Comparison of ENCODE assay signal across 17 cellular contexts in genomic region chr6:20454201-20454824, GRCh38. TPM values are rescaled to one million over a fixed set of nuclear protein-coding genes. Genes with fewer than 3 reads are reported as not detected.
DNase-seq lines count a peak whose midpoint lies in the region; ATAC-seq, FAIRE-seq and TF ChIP-seq lines count a peak whose summit lies in the region.
"Had no signal": no experiment of that assay in that cellular context is flagged by ENCODE, and none has a peak within 500 bp of the region (broad histone marks: within the 10 kb centered on the region; RNA-seq: fewer than 3 reads in every experiment).

No MANE protein-coding gene starts in this region.

- intact Hi-C loops in HepG2 (cut with micrococcal nuclease; ENCODE audit: unreplicated experiment): no loop called here
- intact Hi-C loops in right lobe of liver (cut with DNase I): no loop called here
- intact Hi-C loops in spleen (cut with DNase I; ENCODE audit: low total_unique reads): no loop called here

- DNase-seq in HepG2 (ENCODE audit: low spot score) (no peak), right lobe of liver (no peak), NCI-H526 (lab: John Stamatoyannopoulos, UW) (peak; percentile 92 to 93), small intestine (peak; percentile 58), spleen (no peak), OCI-M2 (lab: John Stamatoyannopoulos, UW; ENCODE audit: unreplicated experiment) (no peak)
- peak; percentile 18 for DNase-seq in central memory CD4-positive, alpha-beta T cell
- DNase-seq: activated CD8-positive, alpha-beta memory T cell treated with anti-CD3 and anti-CD28 coated beads for 24 hours; activated gamma-delta T cell; DMS153; foreskin melanocyte; H9; mesenchymal stem cell; NCI-H1436; NCI-H524 treated with DMSO at 0.1 percent for 48 hours; RPMI8226 had no signal

- H4K20me1 ChIP-seq in HepG2 (ENCODE audit: insufficient read depth, low read length): no peaks in the 10 kb centered on the region

- in situ Hi-C loops in HepG2 (cut with HindIII; ENCODE audit: extremely low pct_ligation_motif_present, low pct_unique_long_range_greater_than_20kb): no loop called here

- TF ChIP-seq EP300 in HepG2 (IDR thresholded peaks at IDR 0.05; ENCODE audit: low read depth in 2 of 2, low read length in 2 of 2): no peak
- TF ChIP-seq EP300 in HepG2 (CRISPR knock-in tag; IDR thresholded peaks at IDR 0.05; ENCODE audit: borderline replicate concordance): no peak

- H3K27ac ChIP-seq in HepG2 (ENCODE audit: extremely low read length, insufficient read depth, low read length) (no peak overlapping the region), right lobe of liver (no peak overlapping the region), small intestine (ENCODE audit: low read depth in 1 of 2, low read length in 1 of 2) (no peak overlapping the region), spleen (no peak overlapping the region)

- H2AFZ ChIP-seq in HepG2 (ENCODE audit: low read length): no peak overlapping the region

- no peak overlapping the region for H3K4me2 ChIP-seq in HepG2 (ENCODE audit: low read depth, low read length)

- H3K79me2 ChIP-seq in HepG2 (ENCODE audit: insufficient read depth, low read length): peaks cover 74% of the 10 kb centered on the region

- H3K4me3 ChIP-seq in HepG2 (replicated peaks in 1 of 3; ENCODE audit: insufficient read depth in 1 of 3, low read depth in 2 of 3, low read length in 3 of 3): no peak overlapping the region
- no peak overlapping the region for H3K4me3 ChIP-seq in right lobe of liver
- no peak overlapping the region for H3K4me3 ChIP-seq in small intestine (ENCODE audit: low read depth in 1 of 2, low read length in 2 of 2)
- no peak overlapping the region for H3K4me3 ChIP-seq in spleen

- WGBS in HepG2 (ENCODE audit: low lambda C conversion rate): 99% methylated on average over 4 of the region's 4 CpGs
- 86% methylated on average over 4 of the region's 4 CpGs for WGBS in right lobe of liver (ENCODE audit: insufficient coverage, low coverage, low lambda C conversion rate, missing lambda C conversion rate)
- WGBS in small intestine, 3 donors: 47 to 65% (median 55%) methylated on average over 4 of the region's 4 CpGs
- WGBS in spleen, 5 donors: 83 to 94% (median 88%) methylated on average over 4 of the region's 4 CpGs

- no peak for TF ChIP-seq RAD21 in HepG2 (CRISPR knock-in tag; IDR thresholded peaks at IDR 0.05)

- no peak for FAIRE-seq in HepG2 (lab: Jason Lieb, UNC)
- FAIRE-seq in small intestine (lab: Jason Lieb, UNC): no peak

- TSS peak; percentile 7 for BruUV-seq in HepG2 (replicated peaks; lab: Mats Ljungman, UMichigan)

- POLR2A ChIA-PET in HepG2 (lab: Yijun Ruan, JAX): no interaction called here

- H3K4me1 ChIP-seq in HepG2 (ENCODE audit: insufficient read depth, low read length): no peaks in the 10 kb centered on the region
- H3K4me1 ChIP-seq in right lobe of liver: peaks cover 0 to 13% (median 0%) of the 10 kb centered on the region in 4 donors
- H3K4me1 ChIP-seq in small intestine (ENCODE audit: control insufficient read depth in 2 of 2, insufficient read depth in 1 of 2, low read depth in 1 of 2, low read length in 1 of 2): peaks cover 0 to 4% of the 10 kb centered on the region in 2 donors
- peaks cover 0 to 43% (median 4%) of the 10 kb centered on the region in 6 donors for H3K4me1 ChIP-seq in spleen

- TF ChIP-seq POLR2A in HepG2 (IDR thresholded peaks at IDR 0.05; ENCODE audit: insufficient read depth in 1 of 2, low read depth in 2 of 2, low read length in 2 of 2): no peak
- TF ChIP-seq POLR2A in right lobe of liver (IDR thresholded peaks at IDR 0.05): no peak
- no peak for TF ChIP-seq POLR2A in spleen (IDR thresholded peaks at IDR 0.05)

- H3K36me3 ChIP-seq in HepG2 (replicated peaks in 1 of 2; ENCODE audit: control insufficient read depth in 1 of 2, insufficient read depth in 2 of 2, low read length in 2 of 2) (peaks cover 4 to 16% of the 10 kb centered on the region in 2 experiments; a peak in 4 of 5 replicates), right lobe of liver (no peaks in the 10 kb centered on the region), small intestine (ENCODE audit: control insufficient read depth in 2 of 2, insufficient read depth in 2 of 2, low read length in 2 of 2) (no peaks in the 10 kb centered on the region), spleen (peaks cover 0 to 18% (median 0%) of the 10 kb centered on the region in 6 donors)

- TF ChIP-seq CTCF in HepG2 (CRISPR knock-in tag; IDR thresholded peaks at IDR 0.05) (no peak), right lobe of liver (IDR thresholded peaks at IDR 0.05) (no peak), spleen (IDR thresholded peaks at IDR 0.05 in 8 of 11, conservative IDR thresholded peaks at IDR 0.05 in 3 of 11) (no peak)

- CTCF ChIA-PET in HepG2 (lab: Yijun Ruan, JAX; ENCODE audit: low intra/inter-chr PET ratio, low total read pairs): no interaction called here

- ATAC-seq in HepG2: no peak
- ATAC-seq in right lobe of liver: no peak
- no peak for ATAC-seq in GM18909 (IDR thresholded peaks at IDR 0.05; ENCODE audit: poor library complexity, unreplicated experiment)

- H3K27me3 ChIP-seq in HepG2 (ENCODE audit: control insufficient read depth in 1 of 2, insufficient read depth in 2 of 2, low read length in 2 of 2): no peaks in the 10 kb centered on the region
- H3K27me3 ChIP-seq in right lobe of liver: no peaks in the 10 kb centered on the region
- H3K27me3 ChIP-seq in small intestine (ENCODE audit: control insufficient read depth in 2 of 2, insufficient read depth in 2 of 2, low read length in 2 of 2): no peaks in the 10 kb centered on the region
- no peaks in the 10 kb centered on the region for H3K27me3 ChIP-seq in spleen (replicated peaks in 1 of 7)

- H3K9ac ChIP-seq in HepG2 (ENCODE audit: insufficient read depth, low read depth, low read length): no peak overlapping the region

- no peaks in the 10 kb centered on the region for H3K9me3 ChIP-seq in HepG2 (ENCODE audit: low read length)
- no peaks in the 10 kb centered on the region for H3K9me3 ChIP-seq in right lobe of liver
- H3K9me3 ChIP-seq in small intestine (ENCODE audit: control insufficient read depth, low read depth): no peaks in the 10 kb centered on the region
- no peaks in the 10 kb centered on the region for H3K9me3 ChIP-seq in spleen

TF ChIP-seq in HepG2, 621 proteins besides CTCF, POLR2A, EP300 and RAD21:
- TF ChIP-seq ZNF510 (CRISPR knock-in tag; IDR thresholded peaks at IDR 0.05; ENCODE audit: low read depth) (no peak), FOXP4 (CRISPR knock-in tag; IDR thresholded peaks at IDR 0.05) (no peak), POLR2G (IDR thresholded peaks at IDR 0.05; ENCODE audit: low read depth, low read length) (no peak), RFXAP (CRISPR knock-in tag; IDR thresholded peaks at IDR 0.05; ENCODE audit: borderline replicate concordance) (no peak), RFXANK (CRISPR knock-in tag; IDR thresholded peaks at IDR 0.05) (no peak), ZNF776 (CRISPR knock-in tag; IDR thresholded peaks at IDR 0.05) (no peak), ZKSCAN8 (CRISPR knock-in tag; IDR thresholded peaks at IDR 0.05; ENCODE audit: borderline replicate concordance) (no peak), ZFP1 (CRISPR knock-in tag; IDR thresholded peaks at IDR 0.05) (no peak), CBX1 (IDR thresholded peaks at IDR 0.05; ENCODE audit: low read depth) (no peak), ZNF563 (CRISPR knock-in tag; IDR thresholded peaks at IDR 0.05) (no peak)

RNA-seq across cellular contexts. Expression of gene E2F3, which starts 52.6 kb away (rescaled TPM):
- 12.7 and 14.2 TPM in 2 replicates for total RNA-seq in HepG2 (2016; rRNA removed; fragmentation: Illumina TruSeq; extraction: Trizol)
- total RNA-seq in HepG2 (2016; cell fraction: cytosol; rRNA removed; fragmentation: Illumina TruSeq; extraction: Trizol; ENCODE audit: low read depth): 3.9 and 4.1 TPM in 2 replicates
- 12.3 and 12.7 TPM in 2 replicates for total RNA-seq in HepG2 (2016; cell fraction: insoluble cytoplasmic fraction; rRNA removed; fragmentation: Illumina TruSeq; extraction: Trizol)
- 7.4 and 7.6 TPM in 2 replicates for total RNA-seq in HepG2 (2016; cell fraction: membrane; rRNA removed; fragmentation: Illumina TruSeq; extraction: Trizol)
- 18.9 and 19.8 TPM in 2 replicates for total RNA-seq in HepG2 (2016; cell fraction: nucleus; rRNA removed; fragmentation: Illumina TruSeq; extraction: Trizol)
- 6.9 and 8.5 TPM in 2 replicates for polyA plus RNA-seq in HepG2 (2011; rRNA removed)
- polyA plus RNA-seq in HepG2 (2011; cell fraction: cytosol; rRNA removed): 3.5 and 4.6 TPM in 2 replicates
- polyA plus RNA-seq in HepG2 (2011; cell fraction: nucleus; rRNA removed): 11.4 and 11.9 TPM in 2 replicates
- polyA plus RNA-seq in HepG2 (2012): 6.5 TPM in 2 replicates
- 0.54 and 0.65 TPM in 2 replicates for polyA plus RNA-seq in HepG2 (2016; cell fraction: cytosol; fragmentation: Illumina TruSeq; extraction: Trizol; ENCODE audit: low read depth)
- polyA plus RNA-seq in HepG2 (2016; cell fraction: insoluble cytoplasmic fraction; fragmentation: Illumina TruSeq; extraction: Trizol; ENCODE audit: low read depth): 14.7 and 15.7 TPM in 2 replicates
- polyA plus RNA-seq in HepG2 (2016; cell fraction: membrane; fragmentation: Illumina TruSeq; extraction: Trizol; ENCODE audit: low read depth): 3.0 and 3.5 TPM in 2 replicates
- polyA plus RNA-seq in HepG2 (2016; cell fraction: nucleus; fragmentation: Illumina TruSeq; extraction: Trizol; ENCODE audit: insufficient read depth, low read depth): 42.2 and 42.9 TPM in 2 replicates
- polyA minus RNA-seq in HepG2 (2011; rRNA and poly(A)+ RNA removed; ENCODE audit: low replicate concordance): 5.7 and 12.9 TPM in 2 replicates
- 6.1 and 6.4 TPM in 2 replicates for polyA minus RNA-seq in HepG2 (2011; cell fraction: cytosol; rRNA and poly(A)+ RNA removed)
- polyA minus RNA-seq in HepG2 (2011; cell fraction: nucleus; rRNA and poly(A)+ RNA removed): 10.7 TPM in 2 replicates
- total RNA-seq in right lobe of liver: 1 to 10 TPM; 1.1 to 6.3 (median 4.1) TPM
- polyA plus RNA-seq in small intestine: 1 to 10 TPM; 1.8 to 6.6 (median 2.2) TPM
- total RNA-seq in spleen: 10 to 100 TPM; 13.2 to 22.9 (median 16.4) TPM
- 1 to 10 TPM; 5.8 to 7.8 (median 6.2) TPM for polyA plus RNA-seq in spleen

Comparison
In these comparisons a context has a peak if more than half of its experiments do, and no peak if none do; other contexts are left out.
1. DNase-seq: peak in NCI-H526 (2 of 2), central memory CD4-positive, alpha-beta T cell (single experiment) and small intestine (single experiment); none in HepG2 (single experiment), right lobe of liver (0 of 3), spleen (single experiment) and OCI-M2 (single experiment).